Comparison of ENCODE assay signal across 1 cellular context in genomic region chr18:79679552-79680099, GRCh38.
TF ChIP-seq lines count a peak whose summit lies in the region.

A gene with protein sequence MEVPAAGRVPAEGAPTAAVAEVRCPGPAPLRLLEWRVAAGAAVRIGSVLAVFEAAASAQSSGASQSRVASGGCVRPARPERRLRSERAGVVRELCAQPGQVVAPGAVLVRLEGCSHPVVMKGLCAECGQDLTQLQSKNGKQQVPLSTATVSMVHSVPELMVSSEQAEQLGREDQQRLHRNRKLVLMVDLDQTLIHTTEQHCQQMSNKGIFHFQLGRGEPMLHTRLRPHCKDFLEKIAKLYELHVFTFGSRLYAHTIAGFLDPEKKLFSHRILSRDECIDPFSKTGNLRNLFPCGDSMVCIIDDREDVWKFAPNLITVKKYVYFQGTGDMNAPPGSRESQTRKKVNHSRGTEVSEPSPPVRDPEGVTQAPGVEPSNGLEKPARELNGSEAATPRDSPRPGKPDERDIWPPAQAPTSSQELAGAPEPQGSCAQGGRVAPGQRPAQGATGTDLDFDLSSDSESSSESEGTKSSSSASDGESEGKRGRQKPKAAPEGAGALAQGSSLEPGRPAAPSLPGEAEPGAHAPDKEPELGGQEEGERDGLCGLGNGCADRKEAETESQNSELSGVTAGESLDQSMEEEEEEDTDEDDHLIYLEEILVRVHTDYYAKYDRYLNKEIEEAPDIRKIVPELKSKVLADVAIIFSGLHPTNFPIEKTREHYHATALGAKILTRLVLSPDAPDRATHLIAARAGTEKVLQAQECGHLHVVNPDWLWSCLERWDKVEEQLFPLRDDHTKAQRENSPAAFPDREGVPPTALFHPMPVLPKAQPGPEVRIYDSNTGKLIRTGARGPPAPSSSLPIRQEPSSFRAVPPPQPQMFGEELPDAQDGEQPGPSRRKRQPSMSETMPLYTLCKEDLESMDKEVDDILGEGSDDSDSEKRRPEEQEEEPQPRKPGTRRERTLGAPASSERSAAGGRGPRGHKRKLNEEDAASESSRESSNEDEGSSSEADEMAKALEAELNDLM (plus strand): TSS chr18:79679803. CDS start chr18:79679948, 145 bp downstream.

TF ChIP-seq in K562, 482 proteins besides CTCF, POLR2A, EP300 and RAD21 (continued from another document and continues in another):
- TF ChIP-seq FOXM1 (IDR thresholded peaks at IDR 0.05; ENCODE audit: low read depth) (no peak), FOXM1 (CRISPR knock-in tag; IDR thresholded peaks at IDR 0.05; ENCODE audit: low read depth) (no peak), JUN (IDR thresholded peaks at IDR 0.05; ENCODE audit: borderline replicate concordance, low read depth, low read length) (0 out of 2 replicates have a peak, but pooled peaks have one; percentile 21), JUN (CRISPR knock-in tag; IDR thresholded peaks at IDR 0.05; ENCODE audit: borderline replicate concordance) (no peak), SMARCC2 (IDR thresholded peaks at IDR 0.05; ENCODE audit: low read depth) (no peak), SP1 (CRISPR knock-in tag; IDR thresholded peaks at IDR 0.05) (peak; percentile 29; the same call in 1 of the 2 replicates), SETDB1 (IDR thresholded peaks at IDR 0.05; ENCODE audit: low read length) (no peak), HDAC2 (IDR thresholded peaks at IDR 0.05) (no peak), SIN3B (IDR thresholded peaks at IDR 0.05; ENCODE audit: low read depth) (peak; percentile 81), POLR2H (tag; IDR thresholded peaks at IDR 0.05; ENCODE audit: low read depth) (no peak), ZNF143 (CRISPR knock-in tag; IDR thresholded peaks at IDR 0.05) (peak; percentile 79), ZNF395 (CRISPR knock-in tag; IDR thresholded peaks at IDR 0.05) (peak; percentile 80), ZFPM2 (CRISPR knock-in tag; IDR thresholded peaks at IDR 0.05) (no peak), DACH1 (IDR thresholded peaks at IDR 0.05; ENCODE audit: partially characterized antibody) (no peak), TCF7L2 (IDR thresholded peaks at IDR 0.05; ENCODE audit: low read depth, low read length) (no peak), ATF3 (IDR thresholded peaks at IDR 0.05) (peak; percentile 55; the same call in 1 of the 2 replicates), ATF3 (CRISPR knock-in tag; conservative IDR thresholded peaks at IDR 0.05) (no peak), FOXJ2 (tag; IDR thresholded peaks at IDR 0.05) (0 out of 2 replicates have a peak, but pooled peaks have one; percentile 10), TFAM (CRISPR knock-in tag; conservative IDR thresholded peaks at IDR 0.05) (no peak), ZC3H8 (IDR thresholded peaks at IDR 0.05) (no peak), PYGO2 (tag; IDR thresholded peaks at IDR 0.05) (no peak), TRIM28 (IDR thresholded peaks at IDR 0.05) (no peak), THAP7 (CRISPR knock-in tag; IDR thresholded peaks at IDR 0.05) (no peak), HNRNPH1 (optimal IDR thresholded peaks at IDR 0.05; ENCODE audit: low read depth, low read length) (no peak), ZNF3 (CRISPR knock-in tag; IDR thresholded peaks at IDR 0.05) (no peak), TBL1XR1 (IDR thresholded peaks at IDR 0.05; ENCODE audit: low read length in 2 of 2) (peak in 1 of 2 experiments; percentile 75; a peak in 1 of 4 replicates), RBBP5 (IDR thresholded peaks at IDR 0.05; ENCODE audit: borderline replicate concordance, insufficient read depth, low read length, poor library complexity, severe bottlenecking) (peak; percentile 87), SAP30 (IDR thresholded peaks at IDR 0.05; ENCODE audit: borderline replicate concordance, insufficient read depth, low read depth, low read length, poor library complexity, severe bottlenecking) (peak; percentile 37), ZNF699 (CRISPR knock-in tag; IDR thresholded peaks at IDR 0.05; ENCODE audit: insufficient replicate concordance) (no peak), TAF15 (IDR thresholded peaks at IDR 0.05; ENCODE audit: low read depth, low read length) (no peak), MNT (conservative IDR thresholded peaks at IDR 0.05) (peak; percentile 82 to 93)
- TF ChIP-seq, protein P1, sequence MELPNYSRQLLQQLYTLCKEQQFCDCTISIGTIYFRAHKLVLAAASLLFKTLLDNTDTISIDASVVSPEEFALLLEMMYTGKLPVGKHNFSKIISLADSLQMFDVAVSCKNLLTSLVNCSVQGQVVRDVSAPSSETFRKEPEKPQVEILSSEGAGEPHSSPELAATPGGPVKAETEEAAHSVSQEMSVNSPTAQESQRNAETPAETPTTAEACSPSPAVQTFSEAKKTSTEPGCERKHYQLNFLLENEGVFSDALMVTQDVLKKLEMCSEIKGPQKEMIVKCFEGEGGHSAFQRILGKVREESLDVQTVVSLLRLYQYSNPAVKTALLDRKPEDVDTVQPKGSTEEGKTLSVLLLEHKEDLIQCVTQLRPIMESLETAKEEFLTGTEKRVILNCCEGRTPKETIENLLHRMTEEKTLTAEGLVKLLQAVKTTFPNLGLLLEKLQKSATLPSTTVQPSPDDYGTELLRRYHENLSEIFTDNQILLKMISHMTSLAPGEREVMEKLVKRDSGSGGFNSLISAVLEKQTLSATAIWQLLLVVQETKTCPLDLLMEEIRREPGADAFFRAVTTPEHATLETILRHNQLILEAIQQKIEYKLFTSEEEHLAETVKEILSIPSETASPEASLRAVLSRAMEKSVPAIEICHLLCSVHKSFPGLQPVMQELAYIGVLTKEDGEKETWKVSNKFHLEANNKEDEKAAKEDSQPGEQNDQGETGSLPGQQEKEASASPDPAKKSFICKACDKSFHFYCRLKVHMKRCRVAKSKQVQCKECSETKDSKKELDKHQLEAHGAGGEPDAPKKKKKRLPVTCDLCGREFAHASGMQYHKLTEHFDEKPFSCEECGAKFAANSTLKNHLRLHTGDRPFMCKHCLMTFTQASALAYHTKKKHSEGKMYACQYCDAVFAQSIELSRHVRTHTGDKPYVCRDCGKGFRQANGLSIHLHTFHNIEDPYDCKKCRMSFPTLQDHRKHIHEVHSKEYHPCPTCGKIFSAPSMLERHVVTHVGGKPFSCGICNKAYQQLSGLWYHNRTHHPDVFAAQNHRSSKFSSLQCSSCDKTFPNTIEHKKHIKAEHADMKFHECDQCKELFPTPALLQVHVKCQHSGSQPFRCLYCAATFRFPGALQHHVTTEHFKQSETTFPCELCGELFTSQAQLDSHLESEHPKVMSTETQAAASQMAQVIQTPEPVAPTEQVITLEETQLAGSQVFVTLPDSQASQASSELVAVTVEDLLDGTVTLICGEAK (IDR thresholded peaks at IDR 0.05), result peak; percentile 78
- TF ChIP-seq, protein P1 (CRISPR knock-in tag; IDR thresholded peaks at IDR 0.05), result no peak
- TF ChIP-seq, protein P2, sequence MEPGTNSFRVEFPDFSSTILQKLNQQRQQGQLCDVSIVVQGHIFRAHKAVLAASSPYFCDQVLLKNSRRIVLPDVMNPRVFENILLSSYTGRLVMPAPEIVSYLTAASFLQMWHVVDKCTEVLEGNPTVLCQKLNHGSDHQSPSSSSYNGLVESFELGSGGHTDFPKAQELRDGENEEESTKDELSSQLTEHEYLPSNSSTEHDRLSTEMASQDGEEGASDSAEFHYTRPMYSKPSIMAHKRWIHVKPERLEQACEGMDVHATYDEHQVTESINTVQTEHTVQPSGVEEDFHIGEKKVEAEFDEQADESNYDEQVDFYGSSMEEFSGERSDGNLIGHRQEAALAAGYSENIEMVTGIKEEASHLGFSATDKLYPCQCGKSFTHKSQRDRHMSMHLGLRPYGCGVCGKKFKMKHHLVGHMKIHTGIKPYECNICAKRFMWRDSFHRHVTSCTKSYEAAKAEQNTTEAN (CRISPR knock-in tag; IDR thresholded peaks at IDR 0.05), result no peak
- TF ChIP-seq, protein P3, sequence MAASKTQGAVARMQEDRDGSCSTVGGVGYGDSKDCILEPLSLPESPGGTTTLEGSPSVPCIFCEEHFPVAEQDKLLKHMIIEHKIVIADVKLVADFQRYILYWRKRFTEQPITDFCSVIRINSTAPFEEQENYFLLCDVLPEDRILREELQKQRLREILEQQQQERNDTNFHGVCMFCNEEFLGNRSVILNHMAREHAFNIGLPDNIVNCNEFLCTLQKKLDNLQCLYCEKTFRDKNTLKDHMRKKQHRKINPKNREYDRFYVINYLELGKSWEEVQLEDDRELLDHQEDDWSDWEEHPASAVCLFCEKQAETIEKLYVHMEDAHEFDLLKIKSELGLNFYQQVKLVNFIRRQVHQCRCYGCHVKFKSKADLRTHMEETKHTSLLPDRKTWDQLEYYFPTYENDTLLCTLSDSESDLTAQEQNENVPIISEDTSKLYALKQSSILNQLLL (CRISPR knock-in tag; IDR thresholded peaks at IDR 0.05; ENCODE audit: borderline replicate concordance), result no peak
- TF ChIP-seq, protein P4, sequence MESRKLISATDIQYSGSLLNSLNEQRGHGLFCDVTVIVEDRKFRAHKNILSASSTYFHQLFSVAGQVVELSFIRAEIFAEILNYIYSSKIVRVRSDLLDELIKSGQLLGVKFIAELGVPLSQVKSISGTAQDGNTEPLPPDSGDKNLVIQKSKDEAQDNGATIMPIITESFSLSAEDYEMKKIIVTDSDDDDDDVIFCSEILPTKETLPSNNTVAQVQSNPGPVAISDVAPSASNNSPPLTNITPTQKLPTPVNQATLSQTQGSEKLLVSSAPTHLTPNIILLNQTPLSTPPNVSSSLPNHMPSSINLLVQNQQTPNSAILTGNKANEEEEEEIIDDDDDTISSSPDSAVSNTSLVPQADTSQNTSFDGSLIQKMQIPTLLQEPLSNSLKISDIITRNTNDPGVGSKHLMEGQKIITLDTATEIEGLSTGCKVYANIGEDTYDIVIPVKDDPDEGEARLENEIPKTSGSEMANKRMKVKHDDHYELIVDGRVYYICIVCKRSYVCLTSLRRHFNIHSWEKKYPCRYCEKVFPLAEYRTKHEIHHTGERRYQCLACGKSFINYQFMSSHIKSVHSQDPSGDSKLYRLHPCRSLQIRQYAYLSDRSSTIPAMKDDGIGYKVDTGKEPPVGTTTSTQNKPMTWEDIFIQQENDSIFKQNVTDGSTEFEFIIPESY (CRISPR knock-in tag; IDR thresholded peaks at IDR 0.05), result no peak
